ENCODE assay signal across 2 cellular contexts in the genomic region with DNA sequence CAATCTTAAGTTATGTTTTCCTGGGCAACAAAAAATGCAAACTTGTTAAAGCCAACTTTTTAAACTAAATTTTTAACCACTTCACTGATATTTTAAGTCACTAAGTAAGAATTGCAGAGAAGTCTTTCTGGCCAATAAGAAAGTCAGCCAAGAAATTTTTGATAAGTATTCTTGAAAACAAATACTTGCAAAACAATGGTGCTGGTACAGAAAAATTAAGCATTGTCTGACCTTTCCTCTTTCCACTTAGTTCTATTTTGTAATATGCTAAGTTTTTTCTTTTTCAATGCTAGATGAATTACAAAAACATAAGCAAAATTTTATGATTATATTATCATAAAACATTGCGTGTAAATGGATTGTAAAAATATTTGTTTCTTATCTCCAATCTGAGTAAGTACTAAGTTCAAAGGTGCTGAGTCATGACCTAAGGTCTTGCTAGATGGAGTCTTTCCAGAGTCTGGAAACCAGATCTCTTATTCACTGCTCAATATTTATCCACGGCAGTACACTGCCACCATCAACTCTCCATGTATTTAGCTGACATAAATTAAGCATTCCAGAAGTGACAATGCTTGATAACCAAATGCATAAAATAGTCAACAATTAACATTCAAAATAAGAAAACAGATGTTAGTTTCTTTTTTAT.
TF ChIP-seq lines count a peak whose summit lies in the region.

No MANE protein-coding gene starts in this region.

TF ChIP-seq in IMR-90, 13 proteins besides CTCF, POLR2A, EP300 and RAD21:
- no peak for TF ChIP-seq MXI1 (IDR thresholded peaks at IDR 0.05; ENCODE audit: borderline replicate concordance, low read depth, low read length)
- TF ChIP-seq SMC3 (IDR thresholded peaks at IDR 0.05; ENCODE audit: low read depth, low read length): no peak
- TF ChIP-seq MAZ (IDR thresholded peaks at IDR 0.05; ENCODE audit: borderline replicate concordance, low read depth, low read length): no peak
- no peak for TF ChIP-seq RFX5 (IDR thresholded peaks at IDR 0.05; ENCODE audit: low read depth, low read length)
- TF ChIP-seq CEBPB (IDR thresholded peaks at IDR 0.05; ENCODE audit: low read depth, low read length): no peak
- no peak for TF ChIP-seq FOS (IDR thresholded peaks at IDR 0.05; ENCODE audit: low read depth, low read length)
- peak; percentile 73 for TF ChIP-seq MAFK (IDR thresholded peaks at IDR 0.05; ENCODE audit: low read depth, low read length)
- no peak for TF ChIP-seq ELK1 (IDR thresholded peaks at IDR 0.05; ENCODE audit: borderline replicate concordance, low read depth, low read length)
- no peak for TF ChIP-seq BHLHE40 (IDR thresholded peaks at IDR 0.05; ENCODE audit: low read depth, low read length)
- peak; percentile 78 for TF ChIP-seq NFE2L2 (IDR thresholded peaks at IDR 0.05; ENCODE audit: low read depth, low read length)
- no peak for TF ChIP-seq USF2 (IDR thresholded peaks at IDR 0.05; ENCODE audit: low read depth, low read length)
- TF ChIP-seq RCOR1 (IDR thresholded peaks at IDR 0.05; ENCODE audit: insufficient replicate concordance, low read length): no peak
- no peak for TF ChIP-seq CHD1 (IDR thresholded peaks at IDR 0.05; ENCODE audit: low read depth, low read length)

TF ChIP-seq in K562, 482 proteins besides CTCF, POLR2A, EP300 and RAD21:
- TF ChIP-seq MAFK (IDR thresholded peaks at IDR 0.05; ENCODE audit: low read length) (peak; percentile 90), NR1H2 (CRISPR knock-in tag; IDR thresholded peaks at IDR 0.05) (no peak), NR2C2 (CRISPR knock-in tag; IDR thresholded peaks at IDR 0.05) (no peak), NR2C2 (tag; IDR thresholded peaks at IDR 0.05) (peak; percentile 70), ARID1B (IDR thresholded peaks at IDR 0.05) (peak; percentile 15; the same call in 1 of the 2 replicates), NFE2 (IDR thresholded peaks at IDR 0.05; ENCODE audit: low read depth) (peak; percentile 94), MAFF (IDR thresholded peaks at IDR 0.05; ENCODE audit: low read length) (peak; percentile 93), SMARCA4 (IDR thresholded peaks at IDR 0.05) (0 out of 2 replicates have a peak, but pooled peaks have one; percentile 15), IFI16 (CRISPR knock-in tag; IDR thresholded peaks at IDR 0.05) (no peak), BACH1 (tag; IDR thresholded peaks at IDR 0.05) (peak; percentile 76), JUND (IDR thresholded peaks at IDR 0.05; ENCODE audit: borderline replicate concordance, low read depth, low read length) (peak; percentile 18; the same call in 1 of the 2 replicates), JUND (tag; IDR thresholded peaks at IDR 0.05; ENCODE audit: borderline replicate concordance, low read depth, low read length) (no peak; the same call in 2 of the 3 replicates), ADNP (tag; IDR thresholded peaks at IDR 0.05) (peak; percentile 23; the same call in 1 of the 2 replicates), NFE2L1 (tag; IDR thresholded peaks at IDR 0.05; ENCODE audit: borderline replicate concordance, low read depth) (peak; percentile 90), NR4A1 (CRISPR knock-in tag; IDR thresholded peaks at IDR 0.05) (no peak), NR4A1 (tag; IDR thresholded peaks at IDR 0.05) (no peak), MAFG (tag; conservative IDR thresholded peaks at IDR 0.05) (peak; percentile 98), ZNF316 (IDR thresholded peaks at IDR 0.05) (peak; percentile 96), C11orf30 (IDR thresholded peaks at IDR 0.05; ENCODE audit: low read depth) (peak; percentile 92)
- TF ChIP-seq, protein P1, sequence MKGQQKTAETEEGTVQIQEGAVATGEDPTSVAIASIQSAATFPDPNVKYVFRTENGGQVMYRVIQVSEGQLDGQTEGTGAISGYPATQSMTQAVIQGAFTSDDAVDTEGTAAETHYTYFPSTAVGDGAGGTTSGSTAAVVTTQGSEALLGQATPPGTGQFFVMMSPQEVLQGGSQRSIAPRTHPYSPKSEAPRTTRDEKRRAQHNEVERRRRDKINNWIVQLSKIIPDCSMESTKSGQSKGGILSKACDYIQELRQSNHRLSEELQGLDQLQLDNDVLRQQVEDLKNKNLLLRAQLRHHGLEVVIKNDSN (CRISPR knock-in tag; IDR thresholded peaks at IDR 0.05): no peak
